ENCODE assay signal across 1 cellular context in the genomic region with DNA sequence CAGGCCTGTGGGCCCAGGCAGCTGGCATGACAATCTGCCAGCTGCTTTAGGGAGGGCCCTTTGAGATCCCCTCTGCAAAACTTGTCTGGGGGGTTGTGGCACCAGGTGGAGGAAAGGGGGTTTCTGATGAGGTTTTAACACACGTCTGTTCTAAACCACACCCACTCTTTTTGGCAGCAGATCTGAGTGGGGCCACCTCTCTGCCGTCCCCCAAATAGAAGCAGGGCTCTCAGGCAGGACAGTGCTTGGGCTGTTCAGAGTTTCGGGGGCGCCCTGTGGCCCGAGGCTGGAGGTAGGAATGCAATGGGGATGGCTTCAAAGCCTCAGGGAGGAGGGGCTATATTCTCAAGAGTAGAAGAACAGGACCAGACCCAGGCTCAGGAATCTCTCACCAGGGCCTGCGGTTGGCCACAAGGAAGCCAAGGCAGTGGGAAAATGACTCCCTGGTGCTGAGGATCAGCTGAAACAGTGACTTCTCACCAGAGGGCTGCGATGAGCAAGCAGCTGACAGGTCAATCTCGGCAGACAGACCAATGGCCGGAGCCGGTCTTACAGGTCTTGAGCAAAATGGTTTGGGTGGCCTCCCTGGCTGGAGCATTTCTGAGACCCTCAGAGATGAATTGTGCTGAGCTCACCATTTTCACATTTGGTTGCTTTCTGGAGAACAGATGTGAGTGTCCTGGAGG.
TF ChIP-seq lines count a peak whose summit lies in the region.

No MANE protein-coding gene starts in this region.

TF ChIP-seq in GM23338, 12 proteins besides CTCF, POLR2A, EP300 and RAD21 (continued from another document):
- TF ChIP-seq, protein P1, sequence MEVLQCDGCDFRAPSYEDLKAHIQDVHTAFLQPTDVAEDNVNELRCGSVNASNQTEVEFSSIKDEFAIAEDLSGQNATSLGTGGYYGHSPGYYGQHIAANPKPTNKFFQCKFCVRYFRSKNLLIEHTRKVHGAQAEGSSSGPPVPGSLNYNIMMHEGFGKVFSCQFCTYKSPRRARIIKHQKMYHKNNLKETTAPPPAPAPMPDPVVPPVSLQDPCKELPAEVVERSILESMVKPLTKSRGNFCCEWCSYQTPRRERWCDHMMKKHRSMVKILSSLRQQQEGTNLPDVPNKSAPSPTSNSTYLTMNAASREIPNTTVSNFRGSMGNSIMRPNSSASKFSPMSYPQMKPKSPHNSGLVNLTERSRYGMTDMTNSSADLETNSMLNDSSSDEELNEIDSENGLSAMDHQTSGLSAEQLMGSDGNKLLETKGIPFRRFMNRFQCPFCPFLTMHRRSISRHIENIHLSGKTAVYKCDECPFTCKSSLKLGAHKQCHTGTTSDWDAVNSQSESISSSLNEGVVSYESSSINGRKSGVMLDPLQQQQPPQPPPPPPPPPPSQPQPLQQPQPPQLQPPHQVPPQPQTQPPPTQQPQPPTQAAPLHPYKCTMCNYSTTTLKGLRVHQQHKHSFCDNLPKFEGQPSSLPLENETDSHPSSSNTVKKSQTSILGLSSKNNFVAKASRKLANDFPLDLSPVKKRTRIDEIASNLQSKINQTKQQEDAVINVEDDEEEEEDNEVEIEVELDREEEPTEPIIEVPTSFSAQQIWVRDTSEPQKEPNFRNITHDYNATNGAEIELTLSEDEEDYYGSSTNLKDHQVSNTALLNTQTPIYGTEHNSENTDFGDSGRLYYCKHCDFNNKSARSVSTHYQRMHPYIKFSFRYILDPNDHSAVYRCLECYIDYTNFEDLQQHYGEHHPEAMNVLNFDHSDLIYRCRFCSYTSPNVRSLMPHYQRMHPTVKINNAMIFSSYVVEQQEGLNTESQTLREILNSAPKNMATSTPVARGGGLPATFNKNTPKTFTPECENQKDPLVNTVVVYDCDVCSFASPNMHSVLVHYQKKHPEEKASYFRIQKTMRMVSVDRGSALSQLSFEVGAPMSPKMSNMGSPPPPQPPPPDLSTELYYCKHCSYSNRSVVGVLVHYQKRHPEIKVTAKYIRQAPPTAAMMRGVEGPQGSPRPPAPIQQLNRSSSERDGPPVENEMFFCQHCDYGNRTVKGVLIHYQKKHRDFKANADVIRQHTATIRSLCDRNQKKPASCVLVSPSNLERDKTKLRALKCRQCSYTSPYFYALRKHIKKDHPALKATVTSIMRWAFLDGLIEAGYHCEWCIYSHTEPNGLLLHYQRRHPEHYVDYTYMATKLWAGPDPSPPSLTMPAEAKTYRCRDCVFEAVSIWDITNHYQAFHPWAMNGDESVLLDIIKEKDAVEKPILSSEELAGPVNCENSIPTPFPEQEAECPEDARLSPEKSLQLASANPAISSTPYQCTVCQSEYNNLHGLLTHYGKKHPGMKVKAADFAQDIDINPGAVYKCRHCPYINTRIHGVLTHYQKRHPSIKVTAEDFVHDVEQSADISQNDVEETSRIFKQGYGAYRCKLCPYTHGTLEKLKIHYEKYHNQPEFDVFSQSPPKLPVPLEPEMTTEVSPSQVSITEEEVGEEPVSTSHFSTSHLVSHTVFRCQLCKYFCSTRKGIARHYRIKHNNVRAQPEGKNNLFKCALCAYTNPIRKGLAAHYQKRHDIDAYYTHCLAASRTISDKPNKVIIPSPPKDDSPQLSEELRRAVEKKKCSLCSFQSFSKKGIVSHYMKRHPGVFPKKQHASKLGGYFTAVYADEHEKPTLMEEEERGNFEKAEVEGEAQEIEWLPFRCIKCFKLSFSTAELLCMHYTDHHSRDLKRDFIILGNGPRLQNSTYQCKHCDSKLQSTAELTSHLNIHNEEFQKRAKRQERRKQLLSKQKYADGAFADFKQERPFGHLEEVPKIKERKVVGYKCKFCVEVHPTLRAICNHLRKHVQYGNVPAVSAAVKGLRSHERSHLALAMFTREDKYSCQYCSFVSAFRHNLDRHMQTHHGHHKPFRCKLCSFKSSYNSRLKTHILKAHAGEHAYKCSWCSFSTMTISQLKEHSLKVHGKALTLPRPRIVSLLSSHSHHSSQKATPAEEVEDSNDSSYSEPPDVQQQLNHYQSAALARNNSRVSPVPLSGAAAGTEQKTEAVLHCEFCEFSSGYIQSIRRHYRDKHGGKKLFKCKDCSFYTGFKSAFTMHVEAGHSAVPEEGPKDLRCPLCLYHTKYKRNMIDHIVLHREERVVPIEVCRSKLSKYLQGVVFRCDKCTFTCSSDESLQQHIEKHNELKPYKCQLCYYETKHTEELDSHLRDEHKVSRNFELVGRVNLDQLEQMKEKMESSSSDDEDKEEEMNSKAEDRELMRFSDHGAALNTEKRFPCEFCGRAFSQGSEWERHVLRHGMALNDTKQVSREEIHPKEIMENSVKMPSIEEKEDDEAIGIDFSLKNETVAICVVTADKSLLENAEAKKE (CRISPR knock-in tag; IDR thresholded peaks at IDR 0.05) = no peak
- TF ChIP-seq EZH2 (IDR thresholded peaks at IDR 0.05; ENCODE audit: low read depth, unreplicated experiment) = no peak
- no peak for TF ChIP-seq REST (IDR thresholded peaks at IDR 0.05; ENCODE audit: unreplicated experiment)
- TF ChIP-seq, protein P2, sequence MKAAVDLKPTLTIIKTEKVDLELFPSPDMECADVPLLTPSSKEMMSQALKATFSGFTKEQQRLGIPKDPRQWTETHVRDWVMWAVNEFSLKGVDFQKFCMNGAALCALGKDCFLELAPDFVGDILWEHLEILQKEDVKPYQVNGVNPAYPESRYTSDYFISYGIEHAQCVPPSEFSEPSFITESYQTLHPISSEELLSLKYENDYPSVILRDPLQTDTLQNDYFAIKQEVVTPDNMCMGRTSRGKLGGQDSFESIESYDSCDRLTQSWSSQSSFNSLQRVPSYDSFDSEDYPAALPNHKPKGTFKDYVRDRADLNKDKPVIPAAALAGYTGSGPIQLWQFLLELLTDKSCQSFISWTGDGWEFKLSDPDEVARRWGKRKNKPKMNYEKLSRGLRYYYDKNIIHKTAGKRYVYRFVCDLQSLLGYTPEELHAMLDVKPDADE (IDR thresholded peaks at IDR 0.05) = no peak
- TF ChIP-seq ZNF114 (CRISPR knock-in tag; IDR thresholded peaks at IDR 0.05) = no peak
- no peak for TF ChIP-seq CREB1 (CRISPR knock-in tag; IDR thresholded peaks at IDR 0.05; ENCODE audit: low read depth)
